Comparison of ENCODE assay signal across 8 cellular contexts in genomic region chr5:173328896-173329369, GRCh38. TPM values are rescaled to one million over a fixed set of nuclear protein-coding genes. Genes with fewer than 3 reads are reported as not detected.
DNase-seq lines count a peak whose midpoint lies in the region; ATAC-seq and TF ChIP-seq lines count a peak whose summit lies in the region.

No MANE protein-coding gene starts in this region.

- intact Hi-C loops in activated B cell treated with CpG ODN at 0.5 μM for 24 hours (cut with micrococcal nuclease) = no loop called here

- TF ChIP-seq CTCF in activated B cell treated with CpG ODN at 0.5 μM for 24 hours (IDR thresholded peaks at IDR 0.05) (no peak), fibroblast of villous mesenchyme (IDR thresholded peaks at IDR 0.05; ENCODE audit: insufficient read depth, low read depth, low read length) (no peak)

- H3K36me3 ChIP-seq in BLaER1 treated with 17β-estradiol and CSF1 and Interleukin-3, amounts not matched to agents 10 nM and 100 nM = peaks cover 0 to 9% (median 0%) of the 10 kb centered on the region in 11 experiments; a peak in 1 of 22 replicates

- H3K9me3 ChIP-seq in BLaER1 treated with 17β-estradiol and CSF1 and Interleukin-3, amounts not matched to agents 10 nM and 100 nM (replicated peaks in 1 of 11) = peaks cover 0 to 18% (median 0%) of the 10 kb centered on the region in 11 experiments; a peak in 7 of 22 replicates

- peaks cover 17 to 40% (median 32%) of the 10 kb centered on the region in 11 experiments for H3K27me3 ChIP-seq in BLaER1 treated with 17β-estradiol and CSF1 and Interleukin-3, amounts not matched to agents 10 nM and 100 nM

- ATAC-seq in HG03045 (IDR thresholded peaks at IDR 0.05; ENCODE audit: unreplicated experiment) (peak; percentile 1), activated B cell treated with CpG ODN at 0.5 μM for 24 hours (ENCODE audit: low read depth) (no peak)

- DNase-seq in activated B cell treated with CpG ODN at 0.5 μM for 24 hours (no peak), fibroblast of villous mesenchyme (ENCODE audit: low read depth) (peak; percentile 83), NCI-H82 treated with DMSO at 0.1 percent for 48 hours (lab: John Stamatoyannopoulos, UW; ENCODE audit: unreplicated experiment) (no peak)
- no peak for DNase-seq in activated CD4-positive, CD25-positive, alpha-beta regulatory T cell treated with anti-CD3 and anti-CD28 coated beads, Interleukin-2, amount 50 U/mL, for 72 hours
- no peak for DNase-seq in stimulated activated CD4-positive, alpha-beta T cell treated with anti-CD3 and anti-CD28 coated beads, Interleukin-4, amount 100 ng/mL, for 24 hours

- peaks cover 12% of the 10 kb centered on the region for H3K4me1 Mint-ChIP-seq in activated B cell treated with CpG ODN at 0.5 μM for 24 hours

- H3K4me2 ChIP-seq in BLaER1 treated with 17β-estradiol and CSF1 and Interleukin-3, amounts not matched to agents 10 nM and 100 nM = peak overlapping the region; percentile 82 to 95 (median 87)

- H3K27ac ChIP-seq in BLaER1 treated with 17β-estradiol and CSF1 and Interleukin-3, amounts not matched to agents 10 nM and 100 nM = peak overlapping the region; percentile 11 to 82 (median 78); a peak in 21 of 22 replicates
- peak overlapping the region in 4 of 21 experiments; percentile 8 to 63 (median 42) for H3K27ac ChIP-seq in skin epidermis

- CTCF ChIA-PET in activated B cell treated with CpG ODN at 0.5 μM for 24 hours (lab: Charles Lee) = no interaction called here

- peak overlapping the region; percentile 70 to 84 (median 78) for H3K9ac ChIP-seq in BLaER1 treated with 17β-estradiol and CSF1 and Interleukin-3, amounts not matched to agents 10 nM and 100 nM

- peaks cover 39 to 67% (median 51%) of the 10 kb centered on the region in 10 experiments for H3K4me1 ChIP-seq in BLaER1 treated with 17β-estradiol and CSF1 and Interleukin-3, amounts not matched to agents 10 nM and 100 nM

- peak overlapping the region; percentile 20 for H3K4me3 Mint-ChIP-seq in activated B cell treated with CpG ODN at 0.5 μM for 24 hours

- H3K27me3 Mint-ChIP-seq in activated B cell treated with CpG ODN at 0.5 μM for 24 hours = peaks cover 69% of the 10 kb centered on the region

- peak overlapping the region; percentile 55 to 76 (median 73) for H3K4me3 ChIP-seq in BLaER1 treated with 17β-estradiol and CSF1 and Interleukin-3, amounts not matched to agents 10 nM and 100 nM
- H3K4me3 ChIP-seq in fibroblast of villous mesenchyme (ENCODE audit: low read depth, low read length) (peak overlapping the region; percentile 83), skin epidermis (peak overlapping the region; percentile 22 to 41 (median 31))

- POLR2A ChIA-PET in activated B cell treated with CpG ODN at 0.5 μM for 24 hours (lab: Charles Lee) = interaction anchor here (0.6 kb wide), 1 partner anchor 372 kb away, joined by 3 read pairs; no protein-coding TSS in a partner anchor

- peaks cover 5% of the 10 kb centered on the region for H3K9me3 Mint-ChIP-seq in activated B cell treated with CpG ODN at 0.5 μM for 24 hours

- H4K20me1 ChIP-seq in BLaER1 treated with 17β-estradiol and CSF1 and Interleukin-3, amounts not matched to agents 10 nM and 100 nM = peaks cover 0 to 24% (median 7%) of the 10 kb centered on the region in 11 experiments; a peak in 10 of 22 replicates

- no peak overlapping the region for H3K27ac Mint-ChIP-seq in activated B cell treated with CpG ODN at 0.5 μM for 24 hours

- H3K36me3 Mint-ChIP-seq in activated B cell treated with CpG ODN at 0.5 μM for 24 hours (ENCODE audit: low read depth) = no peaks in the 10 kb centered on the region

RNA-seq across cellular contexts. Expression of gene STC2, which starts 0.7 kb away (rescaled TPM):
- 0.29 TPM in 1 of 2 replicates, not detected in the other for total RNA-seq in activated B cell treated with CpG ODN at 0.5 μM for 24 hours
- 157 and 195 TPM in 2 replicates for total RNA-seq in fibroblast of villous mesenchyme

Comparison
In these comparisons a context has a peak if more than half of its experiments do, and no peak if none do; other contexts are left out.
1. H3K4me3 ChIP-seq: peak in every context shown above with its lines; median percentile 83 in fibroblast of villous mesenchyme; 73 in BLaER1 treated with 17β-estradiol and CSF1 and Interleukin-3, amounts not matched to agents 10 nM and 100 nM; 31 in skin epidermis.
2. RNA of gene STC2, which starts 0.7 kb away (total RNA-seq): 157 to 195 TPM in fibroblast of villous mesenchyme; 0.29 TPM in activated B cell treated with CpG ODN at 0.5 μM for 24 hours; every median in the first group is over 100 times any median in the second.